ENCODE assay signal across 25 cellular contexts in the genomic region with DNA sequence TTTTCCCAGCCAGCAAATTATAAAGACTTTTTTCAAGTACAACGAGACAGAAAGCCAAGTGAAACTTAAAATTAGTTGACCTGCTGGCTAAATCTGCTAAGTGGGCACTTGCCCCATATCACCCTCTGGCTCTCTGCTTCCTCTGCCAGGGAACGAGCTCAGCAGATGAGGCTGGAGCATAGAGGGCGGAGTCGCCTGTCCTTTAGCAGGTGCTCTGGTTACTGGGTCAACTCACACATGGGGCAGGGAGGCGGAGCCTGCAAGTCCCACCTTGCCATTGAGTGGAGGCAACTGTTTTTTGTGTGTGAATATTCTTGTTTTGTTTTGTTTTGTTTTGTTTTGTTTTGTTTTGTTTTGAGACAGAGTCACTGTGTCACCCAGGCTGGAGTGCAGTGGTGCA.
"Had no signal": no experiment of that assay in that cellular context is flagged by ENCODE, and none has a peak within 500 bp of the region (broad histone marks: within the 10 kb centered on the region; RNA-seq: fewer than 3 reads in every experiment).

No MANE protein-coding gene starts in this region.

- DNase-seq: activated CD4-positive, alpha-beta memory T cell treated with anti-CD3 and anti-CD28 coated beads, Interleukin-2, amount 10 ng/mL, durations not matched to agents 7 days and 5 days; activated CD4-positive, alpha-beta T cell treated with anti-CD3 and anti-CD28 coated beads for 36 hours; activated CD4-positive, alpha-beta T cell treated with anti-CD3 and anti-CD28 coated beads, Interleukin-2, amount 50 U/mL, for 1 hour; activated CD8-positive, alpha-beta memory T cell treated with anti-CD3 and anti-CD28 coated beads, Interleukin-2, amount 50 U/mL, for 4 hours; activated gamma-delta T cell treated with Interleukin-2 at 50 U/mL for 16 hours; activated naive CD4-positive, alpha-beta T cell treated with anti-CD3 and anti-CD28 coated beads, Interleukin-2, amount 10 ng/mL, durations not matched to agents 7 days and 5 days; activated naive CD8-positive, alpha-beta T cell treated with anti-CD3 and anti-CD28 coated beads for 36 hours; activated T-cell treated with anti-CD3 and anti-CD28 coated beads, Interleukin-2, amount 50 U/mL, for 72 hours; brain microvascular endothelial cell; cerebellar nuclear complex; Kasumi-1; KBM-7; NCI-H1105 treated with DMSO at 0.1 percent for 48 hours; NCI-H1436 treated with DMSO at 0.1 percent for 48 hours; NCI-H187; NCI-H2107; NCI-H2227 treated with DMSO at 0.1 percent for 48 hours; NCI-H510A; NCI-H526 treated with DMSO at 0.1 percent for 48 hours; OCI-M1; Peyer's patch; T-helper 1 cell had no signal

- H3K9me3 ChIP-seq: Peyer's patch had no signal

- H3K36me3 ChIP-seq: brain microvascular endothelial cell, cardiac muscle cell, Peyer's patch had no signal

- H3K27me3 ChIP-seq: brain microvascular endothelial cell, cardiac muscle cell, Peyer's patch had no signal

- H3K4me3 ChIP-seq: cardiac muscle cell, Peyer's patch, SK-N-MC had no signal

- H3K4me1 ChIP-seq: Peyer's patch had no signal

- H3K27ac ChIP-seq: brain microvascular endothelial cell, cardiac muscle cell, Peyer's patch, SK-N-MC, VCaP had no signal

- ATAC-seq: activated CD4-positive, alpha-beta T cell treated with anti-CD3 and anti-CD28 coated beads for 36 hours; activated T-cell treated with anti-CD3 and anti-CD28 coated beads, Interleukin-2, amount 50 U/mL, for 72 hours had no signal
